In genomic region chr18:58177886-58178470, GRCh38 we compare ENCODE assay signal across 16 cellular contexts.
"Had no signal": no experiment of that assay in that cellular context is flagged by ENCODE, and none has a peak within 500 bp of the region (broad histone marks: within the 10 kb centered on the region; RNA-seq: fewer than 3 reads in every experiment).

No MANE protein-coding gene starts in this region.

- H3K9me3 Mint-ChIP-seq: activated CD4-positive, alpha-beta memory T cell treated with anti-CD3 and anti-CD28 coated beads, Interleukin-2, amount 10 ng/mL, durations not matched to agents 7 days and 5 days; memory B cell; stimulated activated naive CD8-positive, alpha-beta T cell treated with anti-CD3 and anti-CD28 coated beads, Interleukin-15, Interleukin-2, amounts not matched to agents 100 ng/mL and 50 ng/mL, for 24 hours; T-cell had no signal

- H3K4me1 Mint-ChIP-seq: activated CD4-positive, alpha-beta memory T cell treated with anti-CD3 and anti-CD28 coated beads, Interleukin-2, amount 10 ng/mL, durations not matched to agents 7 days and 5 days; activated CD4-positive, alpha-beta T cell treated with anti-CD3 and anti-CD28 coated beads for 36 hours; T-cell had no signal

- FAIRE-seq: pancreas had no signal

- H3K27me3 ChIP-seq: colonic mucosa, pancreas, thyroid gland, vagina had no signal

- H3K36me3 Mint-ChIP-seq: memory B cell, T-cell had no signal

- H3K36me3 ChIP-seq: colonic mucosa, left ventricle myocardium inferior, pancreas, thyroid gland, vagina had no signal

- H3K4me1 ChIP-seq: colonic mucosa had no signal

- H3K27me3 Mint-ChIP-seq: activated CD4-positive, alpha-beta T cell treated with anti-CD3 and anti-CD28 coated beads for 36 hours; memory B cell; stimulated activated naive CD8-positive, alpha-beta T cell treated with anti-CD3 and anti-CD28 coated beads, Interleukin-15, Interleukin-2, amounts not matched to agents 100 ng/mL and 50 ng/mL, for 24 hours had no signal

- DNase-seq: activated CD4-positive, alpha-beta memory T cell treated with anti-CD3 and anti-CD28 coated beads, Interleukin-2, amount 10 ng/mL, durations not matched to agents 7 days and 5 days; activated CD4-positive, alpha-beta T cell treated with anti-CD3 and anti-CD28 coated beads for 36 hours; activated gamma-delta T cell treated with Interleukin-2 at 50 U/mL for 16 hours; activated T-cell treated with anti-CD3 and anti-CD28 coated beads, Interleukin-2, amount 50 U/mL, for 48 hours; colonic mucosa; islet precursor cell; left ventricle myocardium inferior; pancreas; stimulated activated CD4-positive, alpha-beta T cell treated with anti-CD3 and anti-CD28 coated beads, Interleukin-15, amount 100 ng/mL, for 24 hours; stimulated activated CD4-positive, alpha-beta T cell treated with anti-CD3 and anti-CD28 coated beads, Interleukin-4, amount 100 ng/mL, for 24 hours; T-cell; thyroid gland; WERI-Rb-1 had no signal

- ATAC-seq: activated CD4-positive, alpha-beta T cell treated with anti-CD3 and anti-CD28 coated beads for 36 hours; T-cell had no signal

- H3K27ac ChIP-seq: colonic mucosa, left ventricle myocardium inferior, vagina, WERI-Rb-1 had no signal

- H3K9me3 ChIP-seq: colonic mucosa, left ventricle myocardium inferior, pancreas, thyroid gland, vagina had no signal

- H3K4me3 Mint-ChIP-seq: activated CD4-positive, alpha-beta memory T cell treated with anti-CD3 and anti-CD28 coated beads, Interleukin-2, amount 10 ng/mL, durations not matched to agents 7 days and 5 days; activated CD4-positive, alpha-beta T cell treated with anti-CD3 and anti-CD28 coated beads for 36 hours; memory B cell; stimulated activated naive CD8-positive, alpha-beta T cell treated with anti-CD3 and anti-CD28 coated beads, Interleukin-15, Interleukin-2, amounts not matched to agents 100 ng/mL and 50 ng/mL, for 24 hours; T-cell had no signal

- H3K27ac Mint-ChIP-seq: activated CD4-positive, alpha-beta memory T cell treated with anti-CD3 and anti-CD28 coated beads, Interleukin-2, amount 10 ng/mL, durations not matched to agents 7 days and 5 days; activated CD4-positive, alpha-beta T cell treated with anti-CD3 and anti-CD28 coated beads for 36 hours; memory B cell; stimulated activated naive CD8-positive, alpha-beta T cell treated with anti-CD3 and anti-CD28 coated beads, Interleukin-15, Interleukin-2, amounts not matched to agents 100 ng/mL and 50 ng/mL, for 24 hours; T-cell had no signal

- H3K4me3 ChIP-seq: colonic mucosa, left ventricle myocardium inferior, pancreas, thyroid gland, vagina had no signal
